ENCODE assay signal across 21 cellular contexts in genomic region chr18:62164296-62164695, GRCh38. TPM values are rescaled to one million over a fixed set of nuclear protein-coding genes. Genes with fewer than 3 reads are reported as not detected.
DNase-seq lines count a peak whose midpoint lies in the region; ATAC-seq and TF ChIP-seq lines count a peak whose summit lies in the region.
"Had no signal": no experiment of that assay in that cellular context is flagged by ENCODE, and none has a peak within 500 bp of the region (broad histone marks: within the 10 kb centered on the region; RNA-seq: fewer than 3 reads in every experiment).

No MANE protein-coding gene starts in this region.

- no peak overlapping the region for H2BK120ac ChIP-seq in H9 (ENCODE audit: low read depth, low read length, poor library complexity, severe bottlenecking)

- DNase-seq in H9 = no peak
- no peak for DNase-seq in effector memory CD8-positive, alpha-beta T cell
- DNase-seq in memory B cell (ENCODE audit: low spot score in 2 of 2) = no peak
- DNase-seq in natural killer cell treated with Interleukin-12 subunit alpha and Interleukin-12 subunit beta and Interleukin-15 and Interleukin-18, amount 100 ng/mL, for 72 hours (ENCODE audit: low spot score) = no peak
- no peak for DNase-seq in activated T-cell treated with anti-CD3 and anti-CD28 coated beads, Interleukin-2, amount 50 U/mL, for 72 hours
- no peak for DNase-seq in midbrain (lab: John Stamatoyannopoulos, UW)
- DNase-seq: 8988T; ACHN; AML-193; BE2C; CD4-positive, alpha-beta T cell; CD8-positive, alpha-beta memory T cell; DMS 273 treated with DMSO at 0.1 percent for 48 hours; DND-41; GM23248; HFFc6 had no signal

- no peak overlapping the region for H4K5ac ChIP-seq in H9 (ENCODE audit: insufficient read length, low read depth, low read length)

- H2BK15ac ChIP-seq in H9 (ENCODE audit: low read depth, low read length) = no peak overlapping the region

- no peak overlapping the region for H3K23ac ChIP-seq in H9 (ENCODE audit: insufficient read length, low read depth, low read length)

- H3K36me3 Mint-ChIP-seq in H9 (ENCODE audit: insufficient read depth in 1 of 3, low read depth in 3 of 3) = peaks cover 8 to 31% (median 13%) of the 10 kb centered on the region in 3 experiments
- peaks cover 3% of the 10 kb centered on the region for H3K36me3 Mint-ChIP-seq in effector memory CD8-positive, alpha-beta T cell (ENCODE audit: insufficient read depth)
- peaks cover 29% of the 10 kb centered on the region for H3K36me3 Mint-ChIP-seq in memory B cell
- peaks cover 24% of the 10 kb centered on the region for H3K36me3 Mint-ChIP-seq in natural killer cell treated with Interleukin-12 subunit alpha and Interleukin-12 subunit beta and Interleukin-15 and Interleukin-18, amount 100 ng/mL, for 72 hours
- peaks cover 1 to 3% of the 10 kb centered on the region in 2 donors for H3K36me3 Mint-ChIP-seq in activated T-cell treated with anti-CD3 and anti-CD28 coated beads, Interleukin-2, amount 50 U/mL, for 72 hours (ENCODE audit: insufficient read depth in 2 of 2)

- no peaks in the 10 kb centered on the region for H4K20me1 ChIP-seq in H9 (ENCODE audit: control insufficient read depth, insufficient read depth, insufficient read length)
- H4K20me1 ChIP-seq: BLaER1 treated with 17β-estradiol and CSF1 and Interleukin-3, amounts not matched to agents 10 nM and 100 nM had no signal

- no peak for ATAC-seq in effector memory CD8-positive, alpha-beta T cell (replicated peaks)
- no peak for ATAC-seq in memory B cell (ENCODE audit: low read depth)
- peak; percentile 58 to 59 for ATAC-seq in natural killer cell treated with Interleukin-12 subunit alpha and Interleukin-12 subunit beta and Interleukin-15 and Interleukin-18, amount 100 ng/mL, for 72 hours
- no peak for ATAC-seq in activated T-cell treated with anti-CD3 and anti-CD28 coated beads, Interleukin-2, amount 50 U/mL, for 72 hours (replicated peaks in 1 of 2)
- no peak for ATAC-seq in GM19467 (IDR thresholded peaks at IDR 0.05; ENCODE audit: unreplicated experiment)
- ATAC-seq: A549 had no signal

- no peak overlapping the region for H2BK12ac ChIP-seq in H9 (ENCODE audit: insufficient read length, low read depth, low read length)

- H3K4me3 Mint-ChIP-seq in H9 (no peak overlapping the region), memory B cell (no peak overlapping the region)
- H3K4me3 Mint-ChIP-seq in effector memory CD8-positive, alpha-beta T cell = no peak overlapping the region
- H3K4me3 Mint-ChIP-seq in natural killer cell treated with Interleukin-12 subunit alpha and Interleukin-12 subunit beta and Interleukin-15 and Interleukin-18, amount 100 ng/mL, for 72 hours = peak overlapping the region; percentile 57
- H3K4me3 Mint-ChIP-seq in activated T-cell treated with anti-CD3 and anti-CD28 coated beads, Interleukin-2, amount 50 U/mL, for 72 hours = no peak overlapping the region
- H3K4me3 Mint-ChIP-seq: CD14-positive monocyte; CD4-positive, alpha-beta T cell; HFFc6 had no signal

- H2AFZ ChIP-seq in H9 (ENCODE audit: low read length) = no peak overlapping the region
- H2AFZ ChIP-seq: GM23248 had no signal

- no peaks in the 10 kb centered on the region for H3K79me2 ChIP-seq in H9 (ENCODE audit: insufficient read depth, low read length)

- no CpG with 5 or more reads among the region's 7 CpGs for WGBS in H9 (ENCODE audit: extremely low coverage, insufficient read length, low lambda C conversion rate)

- H3T11ph ChIP-seq in H9 (ENCODE audit: low read length) = no peak overlapping the region

- no peaks in the 10 kb centered on the region for H3K23me2 ChIP-seq in H9 (ENCODE audit: insufficient read length, low read depth, low read length, poor library complexity, severe bottlenecking)

- H3K4me2 ChIP-seq in H9 (ENCODE audit: insufficient read depth, insufficient read length, low read length) = no peak overlapping the region
- H3K4me2 ChIP-seq: A549; BLaER1 treated with 17β-estradiol and CSF1 and Interleukin-3, amounts not matched to agents 10 nM and 100 nM had no signal

- H2BK5ac ChIP-seq in H9 (ENCODE audit: insufficient read length, low read length) = no peak overlapping the region

- H2AK5ac ChIP-seq in H9 (ENCODE audit: insufficient read length, low read length) = no peak overlapping the region

- H3K18ac ChIP-seq in H9 (ENCODE audit: insufficient read length, low read depth, low read length) = no peak overlapping the region

- no peaks in the 10 kb centered on the region for H3K9me3 ChIP-seq in H9 (ENCODE audit: control insufficient read depth, low read depth, low read length)
- H3K9me3 ChIP-seq: A549, BE2C, HAP-1 had no signal

- no peak overlapping the region for H3K27ac ChIP-seq in H9 (ENCODE audit: insufficient read length, low read depth, low read length)
- H3K27ac ChIP-seq: A549; BLaER1 treated with 17β-estradiol and CSF1 and Interleukin-3, amounts not matched to agents 10 nM and 100 nM; GM23248 had no signal

- H3K27me3 ChIP-seq in H9 (ENCODE audit: insufficient read depth, low read length) = no peaks in the 10 kb centered on the region
- H3K27me3 ChIP-seq: BE2C; BLaER1 treated with 17β-estradiol and CSF1 and Interleukin-3, amounts not matched to agents 10 nM and 100 nM had no signal

- no peak overlapping the region for H3K14ac ChIP-seq in H9 (ENCODE audit: insufficient read depth, low read length)

- H3K9ac ChIP-seq in H9 (ENCODE audit: extremely low read depth, insufficient read length, low read length) = no peak overlapping the region
- H3K9ac ChIP-seq: BLaER1 treated with 17β-estradiol and CSF1 and Interleukin-3, amounts not matched to agents 10 nM and 100 nM; GM23248 had no signal

- H3K4me1 Mint-ChIP-seq in H9 (peaks cover 15 to 16% of the 10 kb centered on the region in 2 experiments), memory B cell (peaks cover 9% of the 10 kb centered on the region)
- peaks cover 8 to 11% of the 10 kb centered on the region in 2 donors for H3K4me1 Mint-ChIP-seq in effector memory CD8-positive, alpha-beta T cell (ENCODE audit: low read depth in 2 of 2)
- H3K4me1 Mint-ChIP-seq in natural killer cell treated with Interleukin-12 subunit alpha and Interleukin-12 subunit beta and Interleukin-15 and Interleukin-18, amount 100 ng/mL, for 72 hours (ENCODE audit: low read depth in 2 of 2) = peaks cover 24 to 36% of the 10 kb centered on the region in 2 donors
- peaks cover 9% of the 10 kb centered on the region for H3K4me1 Mint-ChIP-seq in activated T-cell treated with anti-CD3 and anti-CD28 coated beads, Interleukin-2, amount 50 U/mL, for 72 hours (ENCODE audit: low read depth)

- H3K9me3 Mint-ChIP-seq in H9 (peaks cover 6 to 11% of the 10 kb centered on the region in 2 experiments; a peak in 4 of 5 replicates), memory B cell (no peaks in the 10 kb centered on the region)
- H3K9me3 Mint-ChIP-seq in effector memory CD8-positive, alpha-beta T cell = no peaks in the 10 kb centered on the region
- peaks cover 4% of the 10 kb centered on the region for H3K9me3 Mint-ChIP-seq in natural killer cell treated with Interleukin-12 subunit alpha and Interleukin-12 subunit beta and Interleukin-15 and Interleukin-18, amount 100 ng/mL, for 72 hours
- peaks cover 3 to 4% of the 10 kb centered on the region in 2 donors for H3K9me3 Mint-ChIP-seq in activated T-cell treated with anti-CD3 and anti-CD28 coated beads, Interleukin-2, amount 50 U/mL, for 72 hours
- H3K9me3 Mint-ChIP-seq: HFFc6 had no signal

- no peak overlapping the region for H3K4ac ChIP-seq in H9 (ENCODE audit: low read depth, low read length)

- peaks cover 3% of the 10 kb centered on the region; the same call in 1 of the 2 replicates for H3K4me1 ChIP-seq in H9 (ENCODE audit: insufficient read depth, low read length)
- H3K4me1 ChIP-seq: A549, BE2C, HAP-1 had no signal

- H3K79me1 ChIP-seq in H9 (ENCODE audit: insufficient read depth, low read depth, low read length, poor library complexity, severe bottlenecking) = no peaks in the 10 kb centered on the region

- H3K56ac ChIP-seq in H9 (ENCODE audit: insufficient read length, low read depth, low read length) = no peak overlapping the region

- H3K27me3 Mint-ChIP-seq in H9 (ENCODE audit: low read depth) (no peaks in the 10 kb centered on the region), memory B cell (no peaks in the 10 kb centered on the region)
- no peaks in the 10 kb centered on the region for H3K27me3 Mint-ChIP-seq in effector memory CD8-positive, alpha-beta T cell
- H3K27me3 Mint-ChIP-seq in natural killer cell treated with Interleukin-12 subunit alpha and Interleukin-12 subunit beta and Interleukin-15 and Interleukin-18, amount 100 ng/mL, for 72 hours = no peaks in the 10 kb centered on the region
- H3K27me3 Mint-ChIP-seq in activated T-cell treated with anti-CD3 and anti-CD28 coated beads, Interleukin-2, amount 50 U/mL, for 72 hours (ENCODE audit: low read depth) = no peaks in the 10 kb centered on the region
- H3K27me3 Mint-ChIP-seq: CD4-positive, alpha-beta T cell; CD8-positive, alpha-beta memory T cell had no signal

- no peak overlapping the region for H4K8ac ChIP-seq in H9 (replicated peaks; ENCODE audit: insufficient read length, low read depth, low read length)

- no peak overlapping the region for H2BK20ac ChIP-seq in H9 (ENCODE audit: low read depth, low read length, poor library complexity, severe bottlenecking)

- H4K91ac ChIP-seq in H9 (ENCODE audit: insufficient read length, low read depth, low read length) = no peak overlapping the region

- no peak for TF ChIP-seq CTCF in H9 (conservative IDR thresholded peaks at IDR 0.05)

- H3K27ac Mint-ChIP-seq in H9 (peak overlapping the region; percentile 2 to 33 (median 20); a peak in 3 of 7 replicates), memory B cell (peak overlapping the region; percentile 21)
- peak overlapping the region; percentile 2 to 7 for H3K27ac Mint-ChIP-seq in effector memory CD8-positive, alpha-beta T cell
- peak overlapping the region; percentile 25 to 40 for H3K27ac Mint-ChIP-seq in natural killer cell treated with Interleukin-12 subunit alpha and Interleukin-12 subunit beta and Interleukin-15 and Interleukin-18, amount 100 ng/mL, for 72 hours
- no peak overlapping the region for H3K27ac Mint-ChIP-seq in activated T-cell treated with anti-CD3 and anti-CD28 coated beads, Interleukin-2, amount 50 U/mL, for 72 hours
- H3K27ac Mint-ChIP-seq: CD14-positive monocyte; CD4-positive, alpha-beta T cell; HFFc6 had no signal

RNA-seq across cellular contexts. Expression of gene PIGN, which starts 22.6 kb away (rescaled TPM):
- total RNA-seq in H9 (2021) = 30.9 and 32.4 TPM in 2 replicates
- 10 to 100 TPM; 35.7 to 53.6 TPM for total RNA-seq in natural killer cell treated with Interleukin-12 subunit alpha and Interleukin-12 subunit beta and Interleukin-15 and Interleukin-18, amount 100 ng/mL, for 72 hours
- total RNA-seq in activated T-cell treated with anti-CD3 and anti-CD28 coated beads, Interleukin-2, amount 50 U/mL, for 72 hours = 10 to 100 TPM; 28.2 to 31.4 TPM

RNA-seq across cellular contexts. Expression of gene RELCH, which starts 22.8 kb away (rescaled TPM):
- 32.3 and 36.2 TPM in 2 replicates for total RNA-seq in H9 (2021)
- total RNA-seq in natural killer cell treated with Interleukin-12 subunit alpha and Interleukin-12 subunit beta and Interleukin-15 and Interleukin-18, amount 100 ng/mL, for 72 hours = 10 to 100 TPM; 38.9 to 56.3 TPM
- 10 to 100 TPM; 21.8 to 23.5 TPM for total RNA-seq in activated T-cell treated with anti-CD3 and anti-CD28 coated beads, Interleukin-2, amount 50 U/mL, for 72 hours

Comparison
In these comparisons a context has a peak if more than half of its experiments do, and no peak if none do; other contexts are left out.
1. ATAC-seq: peak in natural killer cell treated with Interleukin-12 subunit alpha and Interleukin-12 subunit beta and Interleukin-15 and Interleukin-18, amount 100 ng/mL, for 72 hours (2 of 2); none in effector memory CD8-positive, alpha-beta T cell (single experiment), memory B cell (single experiment), activated T-cell treated with anti-CD3 and anti-CD28 coated beads, Interleukin-2, amount 50 U/mL, for 72 hours (0 of 2) and GM19467 (single experiment).